In the genomic region with DNA sequence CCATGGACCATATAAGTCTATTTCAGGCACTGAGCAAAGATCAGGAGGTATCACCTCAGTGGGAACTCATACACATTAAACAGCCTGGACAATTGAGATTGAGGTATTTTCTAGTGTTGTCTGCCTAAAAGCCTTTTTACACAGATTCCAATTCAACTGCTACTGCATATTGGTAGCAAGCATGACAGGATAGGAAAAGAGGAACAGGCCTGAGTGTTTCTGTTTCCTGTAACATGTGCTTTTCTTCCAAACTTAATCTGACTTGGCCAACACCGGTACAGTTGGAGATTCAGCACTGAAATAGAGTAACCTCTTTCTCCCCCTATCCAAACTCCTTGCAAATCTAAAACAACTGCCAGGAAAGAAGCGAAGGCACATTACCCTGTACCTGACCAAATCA, we compare ENCODE assay signal across 1 cellular context.
TF ChIP-seq lines count a peak whose summit lies in the region.

No MANE protein-coding gene starts in this region.

TF ChIP-seq in GM23338, 12 proteins besides CTCF, POLR2A, EP300 and RAD21 (continued from another document):
- TF ChIP-seq, protein P1, sequence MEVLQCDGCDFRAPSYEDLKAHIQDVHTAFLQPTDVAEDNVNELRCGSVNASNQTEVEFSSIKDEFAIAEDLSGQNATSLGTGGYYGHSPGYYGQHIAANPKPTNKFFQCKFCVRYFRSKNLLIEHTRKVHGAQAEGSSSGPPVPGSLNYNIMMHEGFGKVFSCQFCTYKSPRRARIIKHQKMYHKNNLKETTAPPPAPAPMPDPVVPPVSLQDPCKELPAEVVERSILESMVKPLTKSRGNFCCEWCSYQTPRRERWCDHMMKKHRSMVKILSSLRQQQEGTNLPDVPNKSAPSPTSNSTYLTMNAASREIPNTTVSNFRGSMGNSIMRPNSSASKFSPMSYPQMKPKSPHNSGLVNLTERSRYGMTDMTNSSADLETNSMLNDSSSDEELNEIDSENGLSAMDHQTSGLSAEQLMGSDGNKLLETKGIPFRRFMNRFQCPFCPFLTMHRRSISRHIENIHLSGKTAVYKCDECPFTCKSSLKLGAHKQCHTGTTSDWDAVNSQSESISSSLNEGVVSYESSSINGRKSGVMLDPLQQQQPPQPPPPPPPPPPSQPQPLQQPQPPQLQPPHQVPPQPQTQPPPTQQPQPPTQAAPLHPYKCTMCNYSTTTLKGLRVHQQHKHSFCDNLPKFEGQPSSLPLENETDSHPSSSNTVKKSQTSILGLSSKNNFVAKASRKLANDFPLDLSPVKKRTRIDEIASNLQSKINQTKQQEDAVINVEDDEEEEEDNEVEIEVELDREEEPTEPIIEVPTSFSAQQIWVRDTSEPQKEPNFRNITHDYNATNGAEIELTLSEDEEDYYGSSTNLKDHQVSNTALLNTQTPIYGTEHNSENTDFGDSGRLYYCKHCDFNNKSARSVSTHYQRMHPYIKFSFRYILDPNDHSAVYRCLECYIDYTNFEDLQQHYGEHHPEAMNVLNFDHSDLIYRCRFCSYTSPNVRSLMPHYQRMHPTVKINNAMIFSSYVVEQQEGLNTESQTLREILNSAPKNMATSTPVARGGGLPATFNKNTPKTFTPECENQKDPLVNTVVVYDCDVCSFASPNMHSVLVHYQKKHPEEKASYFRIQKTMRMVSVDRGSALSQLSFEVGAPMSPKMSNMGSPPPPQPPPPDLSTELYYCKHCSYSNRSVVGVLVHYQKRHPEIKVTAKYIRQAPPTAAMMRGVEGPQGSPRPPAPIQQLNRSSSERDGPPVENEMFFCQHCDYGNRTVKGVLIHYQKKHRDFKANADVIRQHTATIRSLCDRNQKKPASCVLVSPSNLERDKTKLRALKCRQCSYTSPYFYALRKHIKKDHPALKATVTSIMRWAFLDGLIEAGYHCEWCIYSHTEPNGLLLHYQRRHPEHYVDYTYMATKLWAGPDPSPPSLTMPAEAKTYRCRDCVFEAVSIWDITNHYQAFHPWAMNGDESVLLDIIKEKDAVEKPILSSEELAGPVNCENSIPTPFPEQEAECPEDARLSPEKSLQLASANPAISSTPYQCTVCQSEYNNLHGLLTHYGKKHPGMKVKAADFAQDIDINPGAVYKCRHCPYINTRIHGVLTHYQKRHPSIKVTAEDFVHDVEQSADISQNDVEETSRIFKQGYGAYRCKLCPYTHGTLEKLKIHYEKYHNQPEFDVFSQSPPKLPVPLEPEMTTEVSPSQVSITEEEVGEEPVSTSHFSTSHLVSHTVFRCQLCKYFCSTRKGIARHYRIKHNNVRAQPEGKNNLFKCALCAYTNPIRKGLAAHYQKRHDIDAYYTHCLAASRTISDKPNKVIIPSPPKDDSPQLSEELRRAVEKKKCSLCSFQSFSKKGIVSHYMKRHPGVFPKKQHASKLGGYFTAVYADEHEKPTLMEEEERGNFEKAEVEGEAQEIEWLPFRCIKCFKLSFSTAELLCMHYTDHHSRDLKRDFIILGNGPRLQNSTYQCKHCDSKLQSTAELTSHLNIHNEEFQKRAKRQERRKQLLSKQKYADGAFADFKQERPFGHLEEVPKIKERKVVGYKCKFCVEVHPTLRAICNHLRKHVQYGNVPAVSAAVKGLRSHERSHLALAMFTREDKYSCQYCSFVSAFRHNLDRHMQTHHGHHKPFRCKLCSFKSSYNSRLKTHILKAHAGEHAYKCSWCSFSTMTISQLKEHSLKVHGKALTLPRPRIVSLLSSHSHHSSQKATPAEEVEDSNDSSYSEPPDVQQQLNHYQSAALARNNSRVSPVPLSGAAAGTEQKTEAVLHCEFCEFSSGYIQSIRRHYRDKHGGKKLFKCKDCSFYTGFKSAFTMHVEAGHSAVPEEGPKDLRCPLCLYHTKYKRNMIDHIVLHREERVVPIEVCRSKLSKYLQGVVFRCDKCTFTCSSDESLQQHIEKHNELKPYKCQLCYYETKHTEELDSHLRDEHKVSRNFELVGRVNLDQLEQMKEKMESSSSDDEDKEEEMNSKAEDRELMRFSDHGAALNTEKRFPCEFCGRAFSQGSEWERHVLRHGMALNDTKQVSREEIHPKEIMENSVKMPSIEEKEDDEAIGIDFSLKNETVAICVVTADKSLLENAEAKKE (CRISPR knock-in tag; IDR thresholded peaks at IDR 0.05), result no peak
- no peak for TF ChIP-seq JUNB (IDR thresholded peaks at IDR 0.05; ENCODE audit: unreplicated experiment)
- no peak for TF ChIP-seq ZNF331 (CRISPR knock-in tag; IDR thresholded peaks at IDR 0.05; ENCODE audit: low read depth)
- no peak for TF ChIP-seq POLR2AphosphoS5 (IDR thresholded peaks at IDR 0.05; ENCODE audit: low read depth)
- TF ChIP-seq STAT1 (IDR thresholded peaks at IDR 0.05; ENCODE audit: unreplicated experiment), result no peak
